In the genomic region with DNA sequence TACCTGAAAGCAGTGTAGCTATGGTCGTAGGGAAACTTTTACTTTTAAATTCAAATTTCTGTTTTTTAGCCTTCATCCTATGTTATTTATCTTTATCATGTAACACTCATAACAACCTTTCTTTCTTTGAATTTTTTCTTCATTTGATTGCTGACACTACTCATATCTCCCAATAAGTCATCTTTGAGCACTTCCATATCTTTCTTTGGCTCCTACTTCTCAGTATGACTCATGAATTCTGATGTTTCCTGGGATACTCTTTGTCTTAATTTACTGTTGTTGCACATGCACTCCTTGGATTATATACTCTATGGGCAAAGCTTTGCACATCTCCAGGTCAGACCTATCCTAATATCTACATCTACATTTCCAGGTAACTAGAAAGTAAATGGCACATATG, we compare ENCODE assay signal across 32 cellular contexts. TPM values are rescaled to one million over a fixed set of nuclear protein-coding genes. Genes with fewer than 3 reads are reported as not detected.
"Had no signal": no experiment of that assay in that cellular context is flagged by ENCODE, and none has a peak within 500 bp of the region (broad histone marks: within the 10 kb centered on the region; RNA-seq: fewer than 3 reads in every experiment).

No MANE protein-coding gene starts in this region.

- DNase-seq: activated CD4-positive, alpha-beta memory T cell treated with anti-CD3 and anti-CD28 coated beads, Interleukin-2, amount 10 ng/mL, durations not matched to agents 7 days and 5 days; activated CD4-positive, alpha-beta T cell treated with anti-CD3 and anti-CD28 coated beads, Interleukin-2, amount 50 U/mL, for 1 hour; activated CD4-positive, CD25-positive, alpha-beta regulatory T cell; activated gamma-delta T cell; activated naive CD4-positive, alpha-beta T cell treated with anti-CD3 and anti-CD28 coated beads for 36 hours; activated T-cell treated with anti-CD3 and anti-CD28 coated beads for 4 hours; activated T-cell treated with anti-CD3 and anti-CD28 coated beads, Interleukin-2, amount 50 U/mL, for 48 hours; amygdala; cerebellar nuclear complex; Kasumi-1; NCI-H1092; NCI-H1417; NCI-H1930; NCI-H2171; NCI-H2227 treated with DMSO at 0.1 percent for 48 hours; NCI-H526; NCI-H82; OCI-M1; Right ventricle myocardium superior; SJCRH30; SK-N-SH; T-helper 1 cell had no signal

- H3K27me3 ChIP-seq: SJCRH30 had no signal

- H3K4me3 ChIP-seq: SJCRH30 had no signal

- H3K27ac ChIP-seq: RWPE1, SJCRH30, VCaP had no signal

- H3K36me3 ChIP-seq: SJCRH30 had no signal

- H3K9me3 ChIP-seq: SJCRH30, SK-N-SH had no signal

- ATAC-seq: activated T-helper 17 cell treated with anti-CD3 and anti-CD28 coated beads, Interleukin-2, amount 50 U/mL, for 72 hours; Panc1 had no signal

- H3K4me1 ChIP-seq: SJCRH30 had no signal

RNA-seq across cellular contexts. Expression of a gene that starts 18.1 kb away (rescaled TPM):
- total RNA-seq: activated CD4-positive, alpha-beta memory T cell treated with anti-CD3 and anti-CD28 coated beads, Interleukin-2, amount 10 ng/mL, durations not matched to agents 7 days and 5 days; activated CD8-positive, alpha-beta memory T cell treated with anti-CD3 and anti-CD28 coated beads for 36 hours; activated naive CD4-positive, alpha-beta T cell treated with anti-CD3 and anti-CD28 coated beads for 36 hours; activated T-helper 17 cell treated with anti-CD3 and anti-CD28 coated beads, Interleukin-2, amount 50 U/mL, for 72 hours; astrocyte; cardiac septum; MCF 10A; NCI-H460; Right ventricle myocardium superior; SJCRH30; T-helper 2 cell treated with Interferon-gamma antibody and Interleukin-4, amounts not matched to agents 100 ng/mL and 5 ng/mL, for 36 hours had no signal
- polyA plus RNA-seq: SK-N-SH had no signal

RNA-seq across cellular contexts. Expression of a gene that starts 19.9 kb away (rescaled TPM):
- total RNA-seq: activated CD4-positive, alpha-beta memory T cell treated with anti-CD3 and anti-CD28 coated beads, Interleukin-2, amount 10 ng/mL, durations not matched to agents 7 days and 5 days; activated CD8-positive, alpha-beta memory T cell treated with anti-CD3 and anti-CD28 coated beads for 36 hours; activated naive CD4-positive, alpha-beta T cell treated with anti-CD3 and anti-CD28 coated beads for 36 hours; activated T-helper 17 cell treated with anti-CD3 and anti-CD28 coated beads, Interleukin-2, amount 50 U/mL, for 72 hours; cardiac septum; MCF 10A; NCI-H460; Right ventricle myocardium superior; T-helper 2 cell treated with Interferon-gamma antibody and Interleukin-4, amounts not matched to agents 100 ng/mL and 5 ng/mL, for 36 hours had no signal
